14 cellular contexts compared by ENCODE assay signal in genomic region chr13:80955487-80955886, GRCh38.
DNase-seq lines count a peak whose midpoint lies in the region; ATAC-seq, FAIRE-seq and TF ChIP-seq lines count a peak whose summit lies in the region.
"Had no signal": no experiment of that assay in that cellular context is flagged by ENCODE, and none has a peak within 500 bp of the region (broad histone marks: within the 10 kb centered on the region; RNA-seq: fewer than 3 reads in every experiment).

No MANE protein-coding gene starts in this region.

- no peak overlapping the region for H3K27ac Mint-ChIP-seq in activated naive CD4-positive, alpha-beta T cell treated with anti-CD3 and anti-CD28 coated beads, Interleukin-2, amount 10 ng/mL, durations not matched to agents 7 days and 5 days

- no peak for TF ChIP-seq EP300 in HepG2 (IDR thresholded peaks at IDR 0.05; ENCODE audit: low read depth in 2 of 2, low read length in 2 of 2)
- no peak for TF ChIP-seq EP300 in HepG2 (CRISPR knock-in tag; IDR thresholded peaks at IDR 0.05; ENCODE audit: borderline replicate concordance)

- no peak for TF ChIP-seq RAD21 in HepG2 (CRISPR knock-in tag; IDR thresholded peaks at IDR 0.05)

- H3K79me2 ChIP-seq in fibroblast of lung (ENCODE audit: control insufficient read depth, insufficient read depth, low read length) (no peaks in the 10 kb centered on the region), HepG2 (ENCODE audit: insufficient read depth, low read length) (no peaks in the 10 kb centered on the region)

- no peak overlapping the region for H3K4me3 Mint-ChIP-seq in activated naive CD4-positive, alpha-beta T cell treated with anti-CD3 and anti-CD28 coated beads, Interleukin-2, amount 10 ng/mL, durations not matched to agents 7 days and 5 days

- peak; percentile 73 for ATAC-seq in SK-N-SH treated with all-trans-retinoic acid at 6 μM for 48 hours
- no peak for ATAC-seq in HG03457 (IDR thresholded peaks at IDR 0.05; ENCODE audit: unreplicated experiment)
- no peak for ATAC-seq in HepG2

- peaks cover 3% of the 10 kb centered on the region for H3K9me3 Mint-ChIP-seq in activated naive CD4-positive, alpha-beta T cell treated with anti-CD3 and anti-CD28 coated beads, Interleukin-2, amount 10 ng/mL, durations not matched to agents 7 days and 5 days

- POLR2A ChIA-PET in HepG2 (lab: Yijun Ruan, JAX), result no interaction called here

- H3K4me1 ChIP-seq in fibroblast of lung (ENCODE audit: control insufficient read depth, extremely low read depth, insufficient read depth, low read length) (no peaks in the 10 kb centered on the region), HepG2 (ENCODE audit: insufficient read depth, low read length) (no peaks in the 10 kb centered on the region), small intestine (ENCODE audit: control insufficient read depth in 2 of 2, insufficient read depth in 1 of 2, low read depth in 1 of 2, low read length in 1 of 2) (no peaks in the 10 kb centered on the region)

- no TSS peak for BruUV-seq in HepG2 (replicated peaks; lab: Mats Ljungman, UMichigan)

- TF ChIP-seq CTCF in fibroblast of lung (conservative IDR thresholded peaks at IDR 0.05 in 1 of 2, IDR thresholded peaks at IDR 0.05 in 1 of 2; ENCODE audit: low read depth in 1 of 2, low read length in 2 of 2) (no peak), HepG2 (CRISPR knock-in tag; IDR thresholded peaks at IDR 0.05) (no peak)

- H3K36me3 Mint-ChIP-seq in activated naive CD4-positive, alpha-beta T cell treated with anti-CD3 and anti-CD28 coated beads, Interleukin-2, amount 10 ng/mL, durations not matched to agents 7 days and 5 days, result no peaks in the 10 kb centered on the region

- no peaks in the 10 kb centered on the region for H3K27me3 ChIP-seq in fibroblast of lung (ENCODE audit: control insufficient read depth, insufficient read depth, low read length)
- no peaks in the 10 kb centered on the region for H3K27me3 ChIP-seq in HepG2 (ENCODE audit: control insufficient read depth in 1 of 2, insufficient read depth in 2 of 2, low read length in 2 of 2)
- peaks cover 0 to 2% of the 10 kb centered on the region in 2 donors for H3K27me3 ChIP-seq in small intestine (ENCODE audit: control insufficient read depth in 2 of 2, insufficient read depth in 2 of 2, low read length in 2 of 2)

- DNase-seq in ELR (ENCODE audit: low read depth) (peak; percentile 58), fibroblast of lung (ENCODE audit: low read depth in 2 of 2) (peak; percentile 42 to 56), kidney tubule cell (ENCODE audit: low spot score) (peak; percentile 43), HepG2 (ENCODE audit: low spot score) (no peak), small intestine (no peak)
- DNase-seq in activated naive CD4-positive, alpha-beta T cell treated with anti-CD3 and anti-CD28 coated beads, Interleukin-2, amount 10 ng/mL, durations not matched to agents 7 days and 5 days, result no peak
- DNase-seq: C1 segment of cervical spinal cord, DMS153, NCI-H1048, NCI-H2227 treated with DMSO at 0.1 percent for 48 hours, PC-9 had no signal

- no peak overlapping the region for H2AFZ ChIP-seq in fibroblast of lung (ENCODE audit: low read length)
- no peak overlapping the region for H2AFZ ChIP-seq in HepG2 (ENCODE audit: low read length)
- H2AFZ ChIP-seq: PC-9 had no signal

- intact Hi-C loops in HepG2 (cut with micrococcal nuclease; ENCODE audit: unreplicated experiment), result no loop called here

- in situ Hi-C loops in HepG2 (cut with HindIII; ENCODE audit: extremely low pct_ligation_motif_present, low pct_unique_long_range_greater_than_20kb), result no loop called here

- H3K4me3 ChIP-seq in fibroblast of lung (replicated peaks in 1 of 4; ENCODE audit: control extremely low read depth in 1 of 4, insufficient read depth in 1 of 4, low read depth in 3 of 4, low read length in 4 of 4), result no peak overlapping the region
- H3K4me3 ChIP-seq in HepG2 (replicated peaks in 1 of 3; ENCODE audit: insufficient read depth in 1 of 3, low read depth in 2 of 3, low read length in 3 of 3), result no peak overlapping the region
- H3K4me3 ChIP-seq in small intestine (ENCODE audit: low read depth in 1 of 2, low read length in 2 of 2), result no peak overlapping the region
- H3K4me3 ChIP-seq: PC-9 had no signal

- no peaks in the 10 kb centered on the region for H3K27me3 Mint-ChIP-seq in activated naive CD4-positive, alpha-beta T cell treated with anti-CD3 and anti-CD28 coated beads, Interleukin-2, amount 10 ng/mL, durations not matched to agents 7 days and 5 days

- CTCF ChIA-PET in activated naive CD4-positive, alpha-beta T cell treated with anti-CD3 and anti-CD28 coated beads, Interleukin-2, amount 10 ng/mL, durations not matched to agents 7 days and 5 days (lab: Charles Lee), result no interaction called here
- CTCF ChIA-PET in HepG2 (lab: Yijun Ruan, JAX; ENCODE audit: low intra/inter-chr PET ratio, low total read pairs), result no interaction called here

- TF ChIP-seq POLR2A in HepG2 (IDR thresholded peaks at IDR 0.05; ENCODE audit: insufficient read depth in 1 of 2, low read depth in 2 of 2, low read length in 2 of 2), result no peak

- H3K36me3 ChIP-seq in fibroblast of lung (ENCODE audit: control insufficient read depth, insufficient read depth, low read length) (no peaks in the 10 kb centered on the region), HepG2 (replicated peaks in 1 of 2; ENCODE audit: control insufficient read depth in 1 of 2, insufficient read depth in 2 of 2, low read length in 2 of 2) (no peaks in the 10 kb centered on the region), small intestine (ENCODE audit: control insufficient read depth in 2 of 2, insufficient read depth in 2 of 2, low read length in 2 of 2) (no peaks in the 10 kb centered on the region)

- H4K20me1 ChIP-seq in fibroblast of lung (ENCODE audit: control insufficient read depth, extremely low read depth, insufficient read depth, low read length) (no peaks in the 10 kb centered on the region), HepG2 (ENCODE audit: insufficient read depth, low read length) (no peaks in the 10 kb centered on the region)

- H3K9me3 ChIP-seq in fibroblast of lung (ENCODE audit: control insufficient read depth, insufficient read depth, low read depth, low read length), result no peaks in the 10 kb centered on the region
- no peaks in the 10 kb centered on the region for H3K9me3 ChIP-seq in HepG2 (ENCODE audit: low read length)
- no peaks in the 10 kb centered on the region for H3K9me3 ChIP-seq in small intestine (ENCODE audit: control insufficient read depth, low read depth)

- H3K27ac ChIP-seq in fibroblast of lung (ENCODE audit: insufficient read depth, low read length) (no peak overlapping the region), HepG2 (ENCODE audit: extremely low read length, insufficient read depth, low read length) (no peak overlapping the region), small intestine (ENCODE audit: low read depth in 1 of 2, low read length in 1 of 2) (no peak overlapping the region)
- H3K27ac ChIP-seq: PC-9 had no signal

- FAIRE-seq in HepG2 (lab: Jason Lieb, UNC) (no peak), small intestine (lab: Jason Lieb, UNC) (no peak)
- FAIRE-seq: H1 had no signal

- H3K4me1 Mint-ChIP-seq in activated naive CD4-positive, alpha-beta T cell treated with anti-CD3 and anti-CD28 coated beads, Interleukin-2, amount 10 ng/mL, durations not matched to agents 7 days and 5 days, result no peaks in the 10 kb centered on the region

- H3K4me2 ChIP-seq in fibroblast of lung (ENCODE audit: extremely low read depth, insufficient read depth, low read length) (no peak overlapping the region), HepG2 (ENCODE audit: low read depth, low read length) (no peak overlapping the region)
- H3K4me2 ChIP-seq: PC-9 had no signal

- H3K9ac ChIP-seq in fibroblast of lung (ENCODE audit: insufficient read depth, low read length), result no peak overlapping the region
- no peak overlapping the region for H3K9ac ChIP-seq in HepG2 (ENCODE audit: insufficient read depth, low read depth, low read length)

TF ChIP-seq in SK-N-SH treated with all-trans-retinoic acid at 6 μM for 48 hours, 23 proteins besides CTCF, POLR2A, EP300 and RAD21:
- TF ChIP-seq TOX (CRISPR knock-in tag; IDR thresholded peaks at IDR 0.05; ENCODE audit: borderline replicate concordance) (peak; percentile 41; the same call in 1 of the 2 replicates), ISL1 (CRISPR knock-in tag; IDR thresholded peaks at IDR 0.05) (peak; percentile 70), ZNF8 (CRISPR knock-in tag; IDR thresholded peaks at IDR 0.05) (no peak)

TF ChIP-seq in HepG2, 621 proteins besides CTCF, POLR2A, EP300 and RAD21:
- no peak for TF ChIP-seq TSC22D2 (CRISPR knock-in tag; IDR thresholded peaks at IDR 0.05; ENCODE audit: borderline replicate concordance)
- no peak for TF ChIP-seq ZNF879 (CRISPR knock-in tag; IDR thresholded peaks at IDR 0.05)
- no peak for TF ChIP-seq BHLHE40 (IDR thresholded peaks at IDR 0.05; ENCODE audit: low read length)
- TF ChIP-seq SNRNP70 (IDR thresholded peaks at IDR 0.05; ENCODE audit: low read depth, low read length), result no peak
- TF ChIP-seq, protein P1, sequence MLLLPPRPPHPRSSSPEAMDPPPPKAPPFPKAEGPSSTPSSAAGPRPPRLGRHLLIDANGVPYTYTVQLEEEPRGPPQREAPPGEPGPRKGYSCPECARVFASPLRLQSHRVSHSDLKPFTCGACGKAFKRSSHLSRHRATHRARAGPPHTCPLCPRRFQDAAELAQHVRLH (CRISPR knock-in tag; IDR thresholded peaks at IDR 0.05; ENCODE audit: borderline replicate concordance, low read depth), result no peak
- no peak for TF ChIP-seq KLF11 (CRISPR knock-in tag; IDR thresholded peaks at IDR 0.05)
- TF ChIP-seq RCOR2 (CRISPR knock-in tag; IDR thresholded peaks at IDR 0.05), result no peak
- no peak for TF ChIP-seq MEIS1 (CRISPR knock-in tag; IDR thresholded peaks at IDR 0.05; ENCODE audit: borderline replicate concordance)
- TF ChIP-seq BRD4 (CRISPR knock-in tag; IDR thresholded peaks at IDR 0.05), result no peak

Comparison
In these comparisons a context has a peak if more than half of its experiments do, and no peak if none do; other contexts are left out.
1. DNase-seq: peak in ELR (single experiment), fibroblast of lung (2 of 2) and kidney tubule cell (single experiment); none in activated naive CD4-positive, alpha-beta T cell treated with anti-CD3 and anti-CD28 coated beads, Interleukin-2, amount 10 ng/mL, durations not matched to agents 7 days and 5 days (single experiment), HepG2 (single experiment) and small intestine (single experiment).